In genomic region chr16:2603165-2604015, GRCh38 we compare ENCODE assay signal across 1 cellular context.
TF ChIP-seq lines count a peak whose summit lies in the region.

No MANE protein-coding gene starts in this region.

TF ChIP-seq in HepG2, 621 proteins besides CTCF, POLR2A, EP300 and RAD21 (continued from another document and continues in another):
- TF ChIP-seq ATF3 (CRISPR knock-in tag; IDR thresholded peaks at IDR 0.05) (no peak; the same call in 1 of the 2 replicates), ZNF576 (CRISPR knock-in tag; IDR thresholded peaks at IDR 0.05) (0 out of 2 replicates have a peak, but pooled peaks have one; percentile 39), ZNF354B (CRISPR knock-in tag; IDR thresholded peaks at IDR 0.05) (no peak), ZNF33A (CRISPR knock-in tag; IDR thresholded peaks at IDR 0.05; ENCODE audit: borderline replicate concordance) (0 out of 2 replicates have a peak, but pooled peaks have one; percentile 90), XRCC5 (optimal IDR thresholded peaks at IDR 0.05; ENCODE audit: low read length) (peak; percentile 87), CBFB (CRISPR knock-in tag; IDR thresholded peaks at IDR 0.05) (peak; percentile 90; the same call in 1 of the 2 replicates), ZNF275 (CRISPR knock-in tag; IDR thresholded peaks at IDR 0.05; ENCODE audit: borderline replicate concordance) (peak; percentile 58; the same call in 1 of the 2 replicates), GTF2F1 (IDR thresholded peaks at IDR 0.05; ENCODE audit: low read length) (0 out of 2 replicates have a peak, but pooled peaks have one; percentile 46), KLF16 (CRISPR knock-in tag; IDR thresholded peaks at IDR 0.05) (peak; percentile 58 to 98; a peak in 1 of 4 replicates), POGK (CRISPR knock-in tag; conservative IDR thresholded peaks at IDR 0.05) (peak; percentile 75), BATF2 (CRISPR knock-in tag; IDR thresholded peaks at IDR 0.05) (peak; percentile 56; the same call in 1 of the 2 replicates), ZNF770 (CRISPR knock-in tag; IDR thresholded peaks at IDR 0.05) (peak; percentile 65), ZBTB44 (CRISPR knock-in tag; IDR thresholded peaks at IDR 0.05) (no peak), THRA (CRISPR knock-in tag; IDR thresholded peaks at IDR 0.05; ENCODE audit: borderline replicate concordance) (peak; percentile 68; the same call in 1 of the 2 replicates), ZNF550 (CRISPR knock-in tag; IDR thresholded peaks at IDR 0.05; ENCODE audit: borderline replicate concordance) (no peak), NFYB (CRISPR knock-in tag; IDR thresholded peaks at IDR 0.05) (peak; percentile 45; the same call in 1 of the 2 replicates), ZNF205 (CRISPR knock-in tag; IDR thresholded peaks at IDR 0.05) (peak; percentile 95), PRMT3 (CRISPR knock-in tag; IDR thresholded peaks at IDR 0.05; ENCODE audit: borderline replicate concordance, low read depth) (0 out of 2 replicates have a peak, but pooled peaks have one; percentile 40), ZNF713 (CRISPR knock-in tag; IDR thresholded peaks at IDR 0.05) (no peak), SNRNP70 (IDR thresholded peaks at IDR 0.05; ENCODE audit: low read depth, low read length) (no peak), ZNF790 (CRISPR knock-in tag; IDR thresholded peaks at IDR 0.05; ENCODE audit: borderline replicate concordance) (no peak; the same call in 1 of the 2 replicates), CREB1 (IDR thresholded peaks at IDR 0.05) (no peak), CREB1 (CRISPR knock-in tag; IDR thresholded peaks at IDR 0.05) (peak; percentile 77), PAX8 (CRISPR knock-in tag; IDR thresholded peaks at IDR 0.05; ENCODE audit: borderline replicate concordance) (peak; percentile 83; the same call in 1 of the 2 replicates), ZBTB21 (CRISPR knock-in tag; IDR thresholded peaks at IDR 0.05) (no peak), FOXK1 (CRISPR knock-in tag; IDR thresholded peaks at IDR 0.05; ENCODE audit: borderline replicate concordance, low read depth) (peak; percentile 81; the same call in 1 of the 2 replicates), ZFP36L2 (CRISPR knock-in tag; IDR thresholded peaks at IDR 0.05) (no peak), NR1H2 (CRISPR knock-in tag; IDR thresholded peaks at IDR 0.05; ENCODE audit: borderline replicate concordance, low read depth) (0 out of 2 replicates have a peak, but pooled peaks have one; percentile 39), ZNF558 (CRISPR knock-in tag; IDR thresholded peaks at IDR 0.05; ENCODE audit: borderline replicate concordance) (no peak), KMT2A (CRISPR knock-in tag; IDR thresholded peaks at IDR 0.05) (peak; percentile 99), MBNL3 (CRISPR knock-in tag; conservative IDR thresholded peaks at IDR 0.05) (no peak), MYC (CRISPR knock-in tag; IDR thresholded peaks at IDR 0.05; ENCODE audit: borderline replicate concordance) (peak; percentile 97), NFE2L2 (IDR thresholded peaks at IDR 0.05; ENCODE audit: low read length) (no peak), ZNF737 (CRISPR knock-in tag; IDR thresholded peaks at IDR 0.05; ENCODE audit: borderline replicate concordance) (no peak), DNMT1 (CRISPR knock-in tag; IDR thresholded peaks at IDR 0.05) (peak; percentile 80), NFRKB (IDR thresholded peaks at IDR 0.05) (no peak), NFIC (IDR thresholded peaks at IDR 0.05; ENCODE audit: low read length) (no peak), KDM5B (CRISPR knock-in tag; IDR thresholded peaks at IDR 0.05; ENCODE audit: borderline replicate concordance) (peak; percentile 91), ZNF34 (CRISPR knock-in tag; IDR thresholded peaks at IDR 0.05; ENCODE audit: borderline replicate concordance) (peak; percentile 94), MXI1 (IDR thresholded peaks at IDR 0.05; ENCODE audit: borderline replicate concordance, low read depth, low read length) (peak; percentile 91; the same call in 2 of the 3 replicates), HDAC6 (IDR thresholded peaks at IDR 0.05; ENCODE audit: low read depth, low read length) (no peak), ZFY (CRISPR knock-in tag; IDR thresholded peaks at IDR 0.05) (peak; percentile 71), ZNF350 (CRISPR knock-in tag; IDR thresholded peaks at IDR 0.05; ENCODE audit: borderline replicate concordance, low read depth) (peak; percentile 97), CENPBD1 (CRISPR knock-in tag; IDR thresholded peaks at IDR 0.05; ENCODE audit: borderline replicate concordance, low read depth) (0 out of 2 replicates have a peak, but pooled peaks have one; percentile 65), ASH2L (IDR thresholded peaks at IDR 0.05; ENCODE audit: insufficient read length, low read depth, low read length) (peak; percentile 89), PRPF4 (IDR thresholded peaks at IDR 0.05; ENCODE audit: low read depth, low read length, poor library complexity, severe bottlenecking) (no peak), ZNF446 (CRISPR knock-in tag; IDR thresholded peaks at IDR 0.05) (peak; percentile 72; the same call in 1 of the 2 replicates), RFXAP (CRISPR knock-in tag; IDR thresholded peaks at IDR 0.05; ENCODE audit: borderline replicate concordance) (peak; percentile 88; the same call in 1 of the 2 replicates), DRAP1 (CRISPR knock-in tag; IDR thresholded peaks at IDR 0.05) (peak; percentile 99), SMAD1 (CRISPR knock-in tag; IDR thresholded peaks at IDR 0.05; ENCODE audit: borderline replicate concordance, low read depth) (peak; percentile 92), NFATC3 (CRISPR knock-in tag; IDR thresholded peaks at IDR 0.05) (no peak), ZNF160 (CRISPR knock-in tag; IDR thresholded peaks at IDR 0.05) (0 out of 2 replicates have a peak, but pooled peaks have one; percentile 79), ZNF7 (CRISPR knock-in tag; IDR thresholded peaks at IDR 0.05) (no peak), ZNF546 (CRISPR knock-in tag; conservative IDR thresholded peaks at IDR 0.05) (no peak; the same call in 1 of the 2 replicates), BRF2 (CRISPR knock-in tag; IDR thresholded peaks at IDR 0.05) (peak; percentile 94)
